ENCODE assay signal across 8 cellular contexts in the genomic region with DNA sequence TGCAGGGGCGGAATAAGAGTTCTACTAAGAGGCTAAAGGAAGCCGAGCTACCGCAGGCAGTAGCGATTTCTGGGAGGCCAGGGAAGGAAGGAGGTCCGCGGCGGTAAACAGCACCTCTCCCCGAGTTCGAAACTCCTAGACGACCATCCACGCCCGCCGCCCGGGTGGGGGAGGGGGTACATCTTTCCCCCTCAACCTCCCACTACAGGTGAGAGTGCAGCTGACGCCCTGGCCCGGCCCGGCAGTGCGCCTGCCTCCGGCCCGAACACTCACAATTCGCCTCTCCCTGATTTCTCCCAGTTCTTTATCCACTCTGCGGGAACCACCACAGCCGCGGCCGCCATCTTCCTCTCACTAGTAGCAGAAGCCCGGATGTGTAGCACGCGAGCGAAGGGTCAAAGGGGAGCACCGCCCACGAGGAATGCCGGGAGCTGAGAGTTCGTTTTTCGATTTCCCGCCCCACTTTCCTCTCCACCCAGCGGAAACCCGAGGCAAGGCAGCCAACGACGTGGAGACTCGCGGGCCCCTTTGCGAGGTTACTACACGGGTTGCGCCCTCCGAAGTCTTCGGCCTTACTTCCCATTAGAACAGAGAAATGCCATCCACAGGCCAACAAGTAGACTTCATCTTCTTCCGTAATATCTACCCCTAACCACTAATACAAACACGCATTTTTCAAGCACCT. TPM values are rescaled to one million over a fixed set of nuclear protein-coding genes. Genes with fewer than 3 reads are reported as not detected.
DNase-seq lines count a peak whose midpoint lies in the region; ATAC-seq, FAIRE-seq and TF ChIP-seq lines count a peak whose summit lies in the region.

A gene with protein sequence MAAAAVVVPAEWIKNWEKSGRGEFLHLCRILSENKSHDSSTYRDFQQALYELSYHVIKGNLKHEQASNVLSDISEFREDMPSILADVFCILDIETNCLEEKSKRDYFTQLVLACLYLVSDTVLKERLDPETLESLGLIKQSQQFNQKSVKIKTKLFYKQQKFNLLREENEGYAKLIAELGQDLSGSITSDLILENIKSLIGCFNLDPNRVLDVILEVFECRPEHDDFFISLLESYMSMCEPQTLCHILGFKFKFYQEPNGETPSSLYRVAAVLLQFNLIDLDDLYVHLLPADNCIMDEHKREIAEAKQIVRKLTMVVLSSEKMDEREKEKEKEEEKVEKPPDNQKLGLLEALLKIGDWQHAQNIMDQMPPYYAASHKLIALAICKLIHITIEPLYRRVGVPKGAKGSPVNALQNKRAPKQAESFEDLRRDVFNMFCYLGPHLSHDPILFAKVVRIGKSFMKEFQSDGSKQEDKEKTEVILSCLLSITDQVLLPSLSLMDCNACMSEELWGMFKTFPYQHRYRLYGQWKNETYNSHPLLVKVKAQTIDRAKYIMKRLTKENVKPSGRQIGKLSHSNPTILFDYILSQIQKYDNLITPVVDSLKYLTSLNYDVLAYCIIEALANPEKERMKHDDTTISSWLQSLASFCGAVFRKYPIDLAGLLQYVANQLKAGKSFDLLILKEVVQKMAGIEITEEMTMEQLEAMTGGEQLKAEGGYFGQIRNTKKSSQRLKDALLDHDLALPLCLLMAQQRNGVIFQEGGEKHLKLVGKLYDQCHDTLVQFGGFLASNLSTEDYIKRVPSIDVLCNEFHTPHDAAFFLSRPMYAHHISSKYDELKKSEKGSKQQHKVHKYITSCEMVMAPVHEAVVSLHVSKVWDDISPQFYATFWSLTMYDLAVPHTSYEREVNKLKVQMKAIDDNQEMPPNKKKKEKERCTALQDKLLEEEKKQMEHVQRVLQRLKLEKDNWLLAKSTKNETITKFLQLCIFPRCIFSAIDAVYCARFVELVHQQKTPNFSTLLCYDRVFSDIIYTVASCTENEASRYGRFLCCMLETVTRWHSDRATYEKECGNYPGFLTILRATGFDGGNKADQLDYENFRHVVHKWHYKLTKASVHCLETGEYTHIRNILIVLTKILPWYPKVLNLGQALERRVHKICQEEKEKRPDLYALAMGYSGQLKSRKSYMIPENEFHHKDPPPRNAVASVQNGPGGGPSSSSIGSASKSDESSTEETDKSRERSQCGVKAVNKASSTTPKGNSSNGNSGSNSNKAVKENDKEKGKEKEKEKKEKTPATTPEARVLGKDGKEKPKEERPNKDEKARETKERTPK (N-terminal part only) (minus strand): TSS at position 374 of the 685 bp plus-strand sequence. CDS start 30 bp downstream, at position 344.

- H3K9ac ChIP-seq in kidney (ENCODE audit: low read length in 2 of 2) = peak within 1 kb of the TSS; percentile 55 to 77

- intact Hi-C loops in kidney (cut with DNase I) = no loop called here

- DNase-seq in AML-193 (lab: John Stamatoyannopoulos, UW) (peak; percentile 61 to 69), NCI-H446 (lab: John Stamatoyannopoulos, UW) (peak; percentile 69 to 84), cerebellum (ENCODE audit: low spot score) (peak; percentile 76), kidney (peak; percentile 93)
- DNase-seq in activated CD4-positive, alpha-beta T cell treated with anti-CD3 and anti-CD28 coated beads for 1 hour = peak; percentile 63
- peak; percentile 86 for DNase-seq in stimulated activated CD4-positive, alpha-beta T cell treated with anti-CD3 and anti-CD28 coated beads, Interleukin-15, amount 100 ng/mL, for 24 hours

- H3K4me1 ChIP-seq in kidney (ENCODE audit: control insufficient read depth in 1 of 2, insufficient read depth in 1 of 2, low read depth in 1 of 2, low read length in 2 of 2) = no peaks in the 10 kb centered on the region

- no peak for FAIRE-seq in kidney (lab: Jason Lieb, UNC)

- H3K36me3 ChIP-seq in kidney (ENCODE audit: control insufficient read depth in 1 of 2, insufficient read depth in 2 of 2, low read length in 2 of 2) = no peaks in the 10 kb centered on the region

- H3K27ac ChIP-seq in kidney (ENCODE audit: low read depth in 2 of 2, low read length in 2 of 2) = peak within 1 kb of the TSS; percentile 88

- peak; percentile 40 for TF ChIP-seq CTCF in kidney (IDR thresholded peaks at IDR 0.05; ENCODE audit: borderline replicate concordance, extremely low read depth, insufficient read depth)

- ATAC-seq in GM19025 (IDR thresholded peaks at IDR 0.05; ENCODE audit: low read depth, unreplicated experiment) = peak; percentile 81
- peak; percentile 84 for ATAC-seq in HG03354 (IDR thresholded peaks at IDR 0.05; ENCODE audit: poor library complexity, severe bottlenecking, unreplicated experiment)

- no peaks in the 10 kb centered on the region for H3K9me3 ChIP-seq in kidney (ENCODE audit: control insufficient read depth in 1 of 2, low read length in 2 of 2)

- H3K4me3 ChIP-seq in kidney (ENCODE audit: low read length in 2 of 2) = peak within 1 kb of the TSS; percentile 81 to 85

RNA-seq across cellular contexts. Expression of the gene that starts here (rescaled TPM):
- 105 TPM for total RNA-seq in cerebellum
- 66.6 TPM for total RNA-seq in kidney
- polyA plus RNA-seq in kidney (ENCODE audit: insufficient read depth, low read depth, low replicate concordance) = 18.8 TPM

Comparison
In these comparisons a context has a peak if more than half of its experiments do, and no peak if none do; other contexts are left out.
1. Peak in every context shown above with its lines: DNase-seq, ATAC-seq, H3K4me3 ChIP-seq and H3K27ac ChIP-seq.